ENCODE assay signal across 8 cellular contexts in genomic region chr22:50473088-50473487, GRCh38. TPM values are rescaled to one million over a fixed set of nuclear protein-coding genes. Genes with fewer than 3 reads are reported as not detected.
DNase-seq lines count a peak whose midpoint lies in the region; ATAC-seq and TF ChIP-seq lines count a peak whose summit lies in the region.

No MANE protein-coding gene starts in this region.

- H3K4me1 Mint-ChIP-seq in activated CD8-positive, alpha-beta T cell treated with anti-CD3 and anti-CD28 coated beads, Interleukin-2, amount 10 ng/mL, durations not matched to agents 7 days and 5 days (ENCODE audit: low read depth): peaks cover 72% of the 10 kb centered on the region

- H3K36me3 Mint-ChIP-seq in activated CD8-positive, alpha-beta T cell treated with anti-CD3 and anti-CD28 coated beads, Interleukin-2, amount 10 ng/mL, durations not matched to agents 7 days and 5 days (ENCODE audit: low read depth): peaks cover 29% of the 10 kb centered on the region

- peak overlapping the region; percentile 93 for H3K4me3 Mint-ChIP-seq in activated CD8-positive, alpha-beta T cell treated with anti-CD3 and anti-CD28 coated beads, Interleukin-2, amount 10 ng/mL, durations not matched to agents 7 days and 5 days

- DNase-seq in AG10803 (ENCODE audit: low read depth) (no peak), HFF-Myc (ENCODE audit: extremely low read depth, low read depth) (no peak), fibroblast of mammary gland (ENCODE audit: low read depth) (no peak), T1000 (lab: John Stamatoyannopoulos, UW) (no peak), NCI-H226 (no peak)
- DNase-seq in activated CD8-positive, alpha-beta T cell treated with anti-CD3 and anti-CD28 coated beads, Interleukin-2, amount 10 ng/mL, durations not matched to agents 7 days and 5 days: peak; percentile 77
- peak; percentile 35 to 46 for DNase-seq in stimulated activated CD8-positive, alpha-beta memory T cell treated with anti-CD3 and anti-CD28 coated beads, Interleukin-2, amount 100 ng/mL, for 48 hours (ENCODE audit: low read depth in 2 of 2)

- peak overlapping the region; percentile 84 for H3K27ac Mint-ChIP-seq in activated CD8-positive, alpha-beta T cell treated with anti-CD3 and anti-CD28 coated beads, Interleukin-2, amount 10 ng/mL, durations not matched to agents 7 days and 5 days

- H3K9me3 Mint-ChIP-seq in activated CD8-positive, alpha-beta T cell treated with anti-CD3 and anti-CD28 coated beads, Interleukin-2, amount 10 ng/mL, durations not matched to agents 7 days and 5 days (ENCODE audit: insufficient read depth): no peaks in the 10 kb centered on the region

- POLR2A ChIA-PET in activated CD8-positive, alpha-beta T cell treated with anti-CD3 and anti-CD28 coated beads, Interleukin-2, amount 10 ng/mL, durations not matched to agents 7 days and 5 days (lab: Charles Lee): interaction anchor here (0.6 to 2.2 kb wide), 6 partner anchors 25 to 147 kb away, joined by 3 to 11 read pairs (median 3); partner anchors contain the start of genes LMF2, NCAPH2 and SCO2

- CTCF ChIA-PET in activated CD8-positive, alpha-beta T cell treated with anti-CD3 and anti-CD28 coated beads, Interleukin-2, amount 10 ng/mL, durations not matched to agents 7 days and 5 days (lab: Charles Lee): interaction anchor here (0.9 to 5.6 kb wide), 13 partner anchors 9 to 148 kb away, joined by 3 to 23 read pairs (median 5); partner anchors contain the start of genes ADM2, LMF2, NCAPH2 and SCO2

- H3K4me3 ChIP-seq in AG10803 (ENCODE audit: low read length) (peak overlapping the region; percentile 71), HFF-Myc (replicated peaks; ENCODE audit: low read depth, low read length) (peak overlapping the region; percentile 69), fibroblast of mammary gland (ENCODE audit: control insufficient read depth, low read depth, low read length) (no peak overlapping the region)

- peak; percentile 16 for TF ChIP-seq CTCF in AG10803 (conservative IDR thresholded peaks at IDR 0.05; ENCODE audit: low read length)
- TF ChIP-seq CTCF in HFF-Myc (IDR thresholded peaks at IDR 0.05; ENCODE audit: low read depth, low read length, missing control alignments): peak; percentile 36
- TF ChIP-seq CTCF in fibroblast of mammary gland (conservative IDR thresholded peaks at IDR 0.05; ENCODE audit: control insufficient read depth, insufficient read depth, low read depth, low read length): peak; percentile 3

- H3K27me3 Mint-ChIP-seq in activated CD8-positive, alpha-beta T cell treated with anti-CD3 and anti-CD28 coated beads, Interleukin-2, amount 10 ng/mL, durations not matched to agents 7 days and 5 days (ENCODE audit: low read depth): no peaks in the 10 kb centered on the region

- peak; percentile 24 for ATAC-seq in activated CD8-positive, alpha-beta T cell treated with anti-CD3 and anti-CD28 coated beads, Interleukin-2, amount 10 ng/mL, durations not matched to agents 7 days and 5 days
- no peak for ATAC-seq in GM18511 (IDR thresholded peaks at IDR 0.05; ENCODE audit: unreplicated experiment)

RNA-seq across cellular contexts. Expression of gene SBF1, which starts 1.7 kb away (rescaled TPM):
- 100 to 1,000 TPM; 177 to 183 TPM for total RNA-seq in activated CD8-positive, alpha-beta T cell treated with anti-CD3 and anti-CD28 coated beads, Interleukin-2, amount 10 ng/mL, durations not matched to agents 7 days and 5 days

RNA-seq across cellular contexts. Expression of gene ADM2, which starts 8.3 kb away (rescaled TPM):
- total RNA-seq in activated CD8-positive, alpha-beta T cell treated with anti-CD3 and anti-CD28 coated beads, Interleukin-2, amount 10 ng/mL, durations not matched to agents 7 days and 5 days: 1 to 10 TPM; 4.1 to 4.2 TPM

RNA-seq across cellular contexts. Expression of gene MIOX, which starts 13.6 kb away (rescaled TPM):
- under 1 TPM in 1 of 2 experiments, not detected in 1; 0.40 TPM for total RNA-seq in activated CD8-positive, alpha-beta T cell treated with anti-CD3 and anti-CD28 coated beads, Interleukin-2, amount 10 ng/mL, durations not matched to agents 7 days and 5 days

RNA-seq across cellular contexts. Expression of gene LMF2, which starts 34.4 kb away (rescaled TPM):
- total RNA-seq in activated CD8-positive, alpha-beta T cell treated with anti-CD3 and anti-CD28 coated beads, Interleukin-2, amount 10 ng/mL, durations not matched to agents 7 days and 5 days: 100 to 1,000 TPM; 119 to 132 TPM

RNA-seq across cellular contexts. Expression of gene NCAPH2, which starts 34.9 kb away (rescaled TPM):
- total RNA-seq in activated CD8-positive, alpha-beta T cell treated with anti-CD3 and anti-CD28 coated beads, Interleukin-2, amount 10 ng/mL, durations not matched to agents 7 days and 5 days: 100 to 1,000 TPM; 146 to 150 TPM

Comparison
In these comparisons a context has a peak if more than half of its experiments do, and no peak if none do; other contexts are left out.
1. DNase-seq: peak in activated CD8-positive, alpha-beta T cell treated with anti-CD3 and anti-CD28 coated beads, Interleukin-2, amount 10 ng/mL, durations not matched to agents 7 days and 5 days (single experiment) and stimulated activated CD8-positive, alpha-beta memory T cell treated with anti-CD3 and anti-CD28 coated beads, Interleukin-2, amount 100 ng/mL, for 48 hours (2 of 2); none in AG10803 (single experiment), HFF-Myc (single experiment), fibroblast of mammary gland (single experiment), T1000 (single experiment) and NCI-H226 (single experiment).
2. Peak in every context shown above with its lines, with median percentiles within 50 percentile points of each other: CTCF ChIP-seq.